ENCODE assay signal across 1 cellular context in genomic region chr16:86895609-86896008, GRCh38.
TF ChIP-seq lines count a peak whose summit lies in the region.

No MANE protein-coding gene starts in this region.

TF ChIP-seq in HepG2, 621 proteins besides CTCF, POLR2A, EP300 and RAD21 (continued from another document):
- TF ChIP-seq TFE3 (CRISPR knock-in tag; IDR thresholded peaks at IDR 0.05), result no peak
- no peak for TF ChIP-seq GMEB1 (CRISPR knock-in tag; IDR thresholded peaks at IDR 0.05; ENCODE audit: borderline replicate concordance)
- 0 out of 2 replicates have a peak, but pooled peaks have one; percentile 4 for TF ChIP-seq EZH2 (conservative IDR thresholded peaks at IDR 0.05; ENCODE audit: low read depth, low read length)
- TF ChIP-seq RARA (CRISPR knock-in tag; IDR thresholded peaks at IDR 0.05), result no peak
